In the genomic region with DNA sequence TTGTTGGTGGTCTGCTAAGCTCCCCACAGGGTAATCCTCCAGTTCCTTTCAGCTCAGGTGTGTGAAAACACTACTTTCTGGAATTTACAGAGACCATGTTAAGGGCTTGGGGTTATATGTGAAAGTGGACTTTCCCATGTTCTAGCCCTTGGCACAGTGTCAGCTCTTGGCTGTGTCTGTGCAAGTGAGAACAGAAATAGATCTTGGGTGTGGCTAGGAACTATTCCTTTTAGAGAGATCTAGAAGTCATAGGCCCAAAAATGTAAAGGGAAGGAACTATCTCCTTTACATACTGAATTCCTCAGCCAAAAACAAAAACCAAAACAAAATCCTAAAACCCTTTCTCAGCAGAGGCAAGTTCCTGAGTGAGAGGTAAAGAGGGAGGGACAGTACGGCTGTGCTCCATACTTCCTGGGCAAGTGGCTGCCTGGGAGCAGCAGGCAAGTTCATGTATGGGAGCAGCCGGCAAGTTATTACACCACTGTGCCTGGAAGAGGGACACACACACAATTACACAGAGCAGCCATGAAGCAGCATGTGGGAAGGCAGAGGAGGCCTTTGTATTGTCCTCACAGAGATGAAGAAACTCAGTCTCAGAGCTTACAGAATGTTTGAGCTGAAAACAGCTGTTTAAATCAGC, we compare ENCODE assay signal across 2 cellular contexts.
TF ChIP-seq lines count a peak whose summit lies in the region.

No MANE protein-coding gene starts in this region.

TF ChIP-seq in GM23338, 12 proteins besides CTCF, POLR2A, EP300 and RAD21 (continues in another document):
- no peak for TF ChIP-seq STAT1 (IDR thresholded peaks at IDR 0.05; ENCODE audit: unreplicated experiment)
- no peak for TF ChIP-seq ZNF331 (CRISPR knock-in tag; IDR thresholded peaks at IDR 0.05; ENCODE audit: low read depth)
- TF ChIP-seq EZH2 (IDR thresholded peaks at IDR 0.05; ENCODE audit: low read depth, unreplicated experiment), result no peak
- TF ChIP-seq NANOG (IDR thresholded peaks at IDR 0.05; ENCODE audit: borderline replicate concordance), result no peak
- TF ChIP-seq, protein P1, sequence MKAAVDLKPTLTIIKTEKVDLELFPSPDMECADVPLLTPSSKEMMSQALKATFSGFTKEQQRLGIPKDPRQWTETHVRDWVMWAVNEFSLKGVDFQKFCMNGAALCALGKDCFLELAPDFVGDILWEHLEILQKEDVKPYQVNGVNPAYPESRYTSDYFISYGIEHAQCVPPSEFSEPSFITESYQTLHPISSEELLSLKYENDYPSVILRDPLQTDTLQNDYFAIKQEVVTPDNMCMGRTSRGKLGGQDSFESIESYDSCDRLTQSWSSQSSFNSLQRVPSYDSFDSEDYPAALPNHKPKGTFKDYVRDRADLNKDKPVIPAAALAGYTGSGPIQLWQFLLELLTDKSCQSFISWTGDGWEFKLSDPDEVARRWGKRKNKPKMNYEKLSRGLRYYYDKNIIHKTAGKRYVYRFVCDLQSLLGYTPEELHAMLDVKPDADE (IDR thresholded peaks at IDR 0.05), result no peak
- no peak for TF ChIP-seq JUNB (IDR thresholded peaks at IDR 0.05; ENCODE audit: unreplicated experiment)
- TF ChIP-seq, protein P2, sequence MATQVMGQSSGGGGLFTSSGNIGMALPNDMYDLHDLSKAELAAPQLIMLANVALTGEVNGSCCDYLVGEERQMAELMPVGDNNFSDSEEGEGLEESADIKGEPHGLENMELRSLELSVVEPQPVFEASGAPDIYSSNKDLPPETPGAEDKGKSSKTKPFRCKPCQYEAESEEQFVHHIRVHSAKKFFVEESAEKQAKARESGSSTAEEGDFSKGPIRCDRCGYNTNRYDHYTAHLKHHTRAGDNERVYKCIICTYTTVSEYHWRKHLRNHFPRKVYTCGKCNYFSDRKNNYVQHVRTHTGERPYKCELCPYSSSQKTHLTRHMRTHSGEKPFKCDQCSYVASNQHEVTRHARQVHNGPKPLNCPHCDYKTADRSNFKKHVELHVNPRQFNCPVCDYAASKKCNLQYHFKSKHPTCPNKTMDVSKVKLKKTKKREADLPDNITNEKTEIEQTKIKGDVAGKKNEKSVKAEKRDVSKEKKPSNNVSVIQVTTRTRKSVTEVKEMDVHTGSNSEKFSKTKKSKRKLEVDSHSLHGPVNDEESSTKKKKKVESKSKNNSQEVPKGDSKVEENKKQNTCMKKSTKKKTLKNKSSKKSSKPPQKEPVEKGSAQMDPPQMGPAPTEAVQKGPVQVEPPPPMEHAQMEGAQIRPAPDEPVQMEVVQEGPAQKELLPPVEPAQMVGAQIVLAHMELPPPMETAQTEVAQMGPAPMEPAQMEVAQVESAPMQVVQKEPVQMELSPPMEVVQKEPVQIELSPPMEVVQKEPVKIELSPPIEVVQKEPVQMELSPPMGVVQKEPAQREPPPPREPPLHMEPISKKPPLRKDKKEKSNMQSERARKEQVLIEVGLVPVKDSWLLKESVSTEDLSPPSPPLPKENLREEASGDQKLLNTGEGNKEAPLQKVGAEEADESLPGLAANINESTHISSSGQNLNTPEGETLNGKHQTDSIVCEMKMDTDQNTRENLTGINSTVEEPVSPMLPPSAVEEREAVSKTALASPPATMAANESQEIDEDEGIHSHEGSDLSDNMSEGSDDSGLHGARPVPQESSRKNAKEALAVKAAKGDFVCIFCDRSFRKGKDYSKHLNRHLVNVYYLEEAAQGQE (IDR thresholded peaks at IDR 0.05; ENCODE audit: unreplicated experiment), result no peak
- TF ChIP-seq CREB1 (CRISPR knock-in tag; IDR thresholded peaks at IDR 0.05; ENCODE audit: low read depth), result no peak

TF ChIP-seq in GM12878, 131 proteins besides CTCF, POLR2A, EP300 and RAD21:
- TF ChIP-seq, protein P3, sequence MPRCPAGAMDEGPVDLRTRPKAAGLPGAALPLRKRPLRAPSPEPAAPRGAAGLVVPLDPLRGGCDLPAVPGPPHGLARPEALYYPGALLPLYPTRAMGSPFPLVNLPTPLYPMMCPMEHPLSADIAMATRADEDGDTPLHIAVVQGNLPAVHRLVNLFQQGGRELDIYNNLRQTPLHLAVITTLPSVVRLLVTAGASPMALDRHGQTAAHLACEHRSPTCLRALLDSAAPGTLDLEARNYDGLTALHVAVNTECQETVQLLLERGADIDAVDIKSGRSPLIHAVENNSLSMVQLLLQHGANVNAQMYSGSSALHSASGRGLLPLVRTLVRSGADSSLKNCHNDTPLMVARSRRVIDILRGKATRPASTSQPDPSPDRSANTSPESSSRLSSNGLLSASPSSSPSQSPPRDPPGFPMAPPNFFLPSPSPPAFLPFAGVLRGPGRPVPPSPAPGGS (IDR thresholded peaks at IDR 0.05; ENCODE audit: borderline replicate concordance, insufficient read depth, low read depth, low read length, poor library complexity, severe bottlenecking), result peak; percentile 61
- TF ChIP-seq PAX8 (IDR thresholded peaks at IDR 0.05) (no peak), PAX5 (IDR thresholded peaks at IDR 0.05; ENCODE audit: borderline replicate concordance, low read depth, low read length) (no peak)
- TF ChIP-seq, protein P4, sequence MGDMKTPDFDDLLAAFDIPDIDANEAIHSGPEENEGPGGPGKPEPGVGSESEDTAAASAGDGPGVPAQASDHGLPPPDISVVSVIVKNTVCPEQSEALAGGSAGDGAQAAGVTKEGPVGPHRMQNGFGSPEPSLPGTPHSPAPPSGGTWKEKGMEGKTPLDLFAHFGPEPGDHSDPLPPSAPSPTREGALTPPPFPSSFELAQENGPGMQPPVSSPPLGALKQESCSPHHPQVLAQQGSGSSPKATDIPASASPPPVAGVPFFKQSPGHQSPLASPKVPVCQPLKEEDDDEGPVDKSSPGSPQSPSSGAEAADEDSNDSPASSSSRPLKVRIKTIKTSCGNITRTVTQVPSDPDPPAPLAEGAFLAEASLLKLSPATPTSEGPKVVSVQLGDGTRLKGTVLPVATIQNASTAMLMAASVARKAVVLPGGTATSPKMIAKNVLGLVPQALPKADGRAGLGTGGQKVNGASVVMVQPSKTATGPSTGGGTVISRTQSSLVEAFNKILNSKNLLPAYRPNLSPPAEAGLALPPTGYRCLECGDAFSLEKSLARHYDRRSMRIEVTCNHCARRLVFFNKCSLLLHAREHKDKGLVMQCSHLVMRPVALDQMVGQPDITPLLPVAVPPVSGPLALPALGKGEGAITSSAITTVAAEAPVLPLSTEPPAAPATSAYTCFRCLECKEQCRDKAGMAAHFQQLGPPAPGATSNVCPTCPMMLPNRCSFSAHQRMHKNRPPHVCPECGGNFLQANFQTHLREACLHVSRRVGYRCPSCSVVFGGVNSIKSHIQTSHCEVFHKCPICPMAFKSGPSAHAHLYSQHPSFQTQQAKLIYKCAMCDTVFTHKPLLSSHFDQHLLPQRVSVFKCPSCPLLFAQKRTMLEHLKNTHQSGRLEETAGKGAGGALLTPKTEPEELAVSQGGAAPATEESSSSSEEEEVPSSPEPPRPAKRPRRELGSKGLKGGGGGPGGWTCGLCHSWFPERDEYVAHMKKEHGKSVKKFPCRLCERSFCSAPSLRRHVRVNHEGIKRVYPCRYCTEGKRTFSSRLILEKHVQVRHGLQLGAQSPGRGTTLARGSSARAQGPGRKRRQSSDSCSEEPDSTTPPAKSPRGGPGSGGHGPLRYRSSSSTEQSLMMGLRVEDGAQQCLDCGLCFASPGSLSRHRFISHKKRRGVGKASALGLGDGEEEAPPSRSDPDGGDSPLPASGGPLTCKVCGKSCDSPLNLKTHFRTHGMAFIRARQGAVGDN (IDR thresholded peaks at IDR 0.05), result 0 out of 2 replicates have a peak, but pooled peaks have one; percentile 38
